Comparison of ENCODE assay signal across 14 cellular contexts in genomic region chr12:77299910-77300772, GRCh38.
A peak's percentile ranks its signal among the peaks of the same experiment; 100 is the strongest.
DNase-seq lines count a peak whose midpoint lies in the region; ATAC-seq and TF ChIP-seq lines count a peak whose summit lies in the region.
"Had no signal": no experiment of that assay in that cellular context is flagged by ENCODE, and none has a peak within 500 bp of the region (broad histone marks: within the 10 kb centered on the region; RNA-seq: fewer than 3 reads in every experiment).

No MANE protein-coding gene starts in this region.

- no peaks in the 10 kb centered on the region for H3K9me3 Mint-ChIP-seq in activated CD4-positive, alpha-beta T cell treated with anti-CD3 and anti-CD28 coated beads for 36 hours (ENCODE audit: low read depth)
- H3K9me3 Mint-ChIP-seq in activated CD4-positive, alpha-beta T cell treated with anti-CD3 and anti-CD28 coated beads, Interleukin-2, amount 10 ng/mL, durations not matched to agents 7 days and 5 days: no peaks in the 10 kb centered on the region

- H3K4me3 ChIP-seq in SK-N-SH (ENCODE audit: low read depth in 2 of 2, low read length in 1 of 2) (no peak overlapping the region), fibroblast of mammary gland (ENCODE audit: control insufficient read depth, low read depth, low read length) (no peak overlapping the region), smooth muscle cell (no peak overlapping the region)
- H3K4me3 ChIP-seq: SK-N-MC had no signal

- peak overlapping the region; percentile 37; the same call in 1 of the 2 replicates for H3K4me2 ChIP-seq in SK-N-SH
- H3K4me2 ChIP-seq in smooth muscle cell: peak overlapping the region; percentile 28

- H3K36me3 Mint-ChIP-seq in activated CD4-positive, alpha-beta T cell treated with anti-CD3 and anti-CD28 coated beads for 36 hours (ENCODE audit: low read depth): no peaks in the 10 kb centered on the region
- H3K36me3 Mint-ChIP-seq in activated CD4-positive, alpha-beta T cell treated with anti-CD3 and anti-CD28 coated beads, Interleukin-2, amount 10 ng/mL, durations not matched to agents 7 days and 5 days (ENCODE audit: low read depth): no peaks in the 10 kb centered on the region
- H3K36me3 Mint-ChIP-seq: naive thymus-derived CD8-positive, alpha-beta T cell had no signal

- H3K4me3 Mint-ChIP-seq in activated CD4-positive, alpha-beta T cell treated with anti-CD3 and anti-CD28 coated beads for 36 hours: no peak overlapping the region
- no peak overlapping the region for H3K4me3 Mint-ChIP-seq in activated CD4-positive, alpha-beta T cell treated with anti-CD3 and anti-CD28 coated beads, Interleukin-2, amount 10 ng/mL, durations not matched to agents 7 days and 5 days
- H3K4me3 Mint-ChIP-seq: naive thymus-derived CD8-positive, alpha-beta T cell had no signal

- WGBS in SK-N-SH (ENCODE audit: low lambda C conversion rate): 31% methylated on average over 4 of the region's 4 CpGs
- 83% methylated on average over 4 of the region's 4 CpGs for WGBS in smooth muscle cell (ENCODE audit: low lambda C conversion rate)

- H4K20me1 ChIP-seq in SK-N-SH (ENCODE audit: insufficient read depth) (no peaks in the 10 kb centered on the region), smooth muscle cell (ENCODE audit: low read depth) (no peaks in the 10 kb centered on the region)

- peaks cover 20% of the 10 kb centered on the region for H3F3A ChIP-seq in SK-N-SH (replicated peaks; ENCODE audit: insufficient read depth)
- H3F3A ChIP-seq in smooth muscle cell (ENCODE audit: low read depth): no peaks in the 10 kb centered on the region

- H3K9me2 ChIP-seq in SK-N-SH: no peaks in the 10 kb centered on the region

- H3K27ac ChIP-seq in SK-N-SH (ENCODE audit: low read depth in 2 of 2, low read length in 1 of 2) (peak overlapping the region; percentile 68 to 84; a peak in 3 of 4 replicates), smooth muscle cell (ENCODE audit: low read depth) (peak overlapping the region; percentile 32)
- H3K27ac ChIP-seq: SK-N-MC had no signal

- H3K9ac ChIP-seq in SK-N-SH (peak overlapping the region; percentile 31; the same call in 1 of the 2 replicates), smooth muscle cell (ENCODE audit: low read depth) (no peak overlapping the region)

- H3K79me2 ChIP-seq in SK-N-SH (ENCODE audit: insufficient read depth) (no peaks in the 10 kb centered on the region), smooth muscle cell (ENCODE audit: low read depth) (no peaks in the 10 kb centered on the region)

- H3K4me1 ChIP-seq in SK-N-SH (ENCODE audit: control insufficient read depth in 1 of 2, insufficient read depth in 2 of 2, low read depth in 1 of 2, low read length in 1 of 2) (no peaks in the 10 kb centered on the region; a peak in 1 of 4 replicates), smooth muscle cell (ENCODE audit: low read depth) (no peaks in the 10 kb centered on the region)

- DNase-seq in activated CD4-positive, alpha-beta T cell treated with anti-CD3 and anti-CD28 coated beads for 36 hours: no peak
- no peak for DNase-seq in activated CD4-positive, alpha-beta T cell treated with anti-CD3 and anti-CD28 coated beads, Interleukin-2, amount 10 ng/mL, durations not matched to agents 7 days and 5 days
- DNase-seq in SK-N-SH (no peak), fibroblast of mammary gland (ENCODE audit: low read depth) (peak; percentile 88), smooth muscle cell (lab: John Stamatoyannopoulos, UW; ENCODE audit: unreplicated experiment) (no peak), NCI-H1092 treated with DMSO at 0.1 percent for 48 hours (lab: John Stamatoyannopoulos, UW) (no peak), cardiac septum (ENCODE audit: low spot score) (no peak)
- DNase-seq: activated T-cell treated with anti-CD3 and anti-CD28 coated beads, Interleukin-2, amount 50 U/mL, for 1 hour; naive thymus-derived CD8-positive, alpha-beta T cell; NCI-H1417; NCI-H524 treated with DMSO at 0.1 percent for 48 hours; stimulated activated CD4-positive, alpha-beta T cell treated with anti-CD3 and anti-CD28 coated beads, Interleukin-12 subunit alpha, Interleukin-12 subunit beta, amount 100 ng/mL, for 4 hours had no signal

- CTCF ChIA-PET in activated CD4-positive, alpha-beta T cell treated with anti-CD3 and anti-CD28 coated beads for 36 hours (lab: Charles Lee): no interaction called here
- CTCF ChIA-PET in activated CD4-positive, alpha-beta T cell treated with anti-CD3 and anti-CD28 coated beads, Interleukin-2, amount 10 ng/mL, durations not matched to agents 7 days and 5 days (lab: Charles Lee): no interaction called here
- CTCF ChIA-PET in SK-N-SH (lab: Yijun Ruan, JAX): interaction anchor here (0.8 to 1.8 kb wide), 2 partner anchors 14 to 114 kb away, joined by 3 to 6 read pairs; no protein-coding TSS in a partner anchor

- intact Hi-C loops in activated CD4-positive, alpha-beta T cell treated with anti-CD3 and anti-CD28 coated beads for 36 hours (cut with DNase I, micrococcal nuclease): no loop called here
- intact Hi-C loops in cardiac septum (cut with DNase I): no loop called here

- H2AFZ ChIP-seq in SK-N-SH (ENCODE audit: low read depth): peak overlapping the region; percentile 49; the same call in 1 of the 2 replicates
- H2AFZ ChIP-seq in smooth muscle cell (ENCODE audit: low read depth): no peak overlapping the region

- POLR2A ChIA-PET in activated CD4-positive, alpha-beta T cell treated with anti-CD3 and anti-CD28 coated beads for 36 hours (lab: Charles Lee): no interaction called here
- POLR2A ChIA-PET in activated CD4-positive, alpha-beta T cell treated with anti-CD3 and anti-CD28 coated beads, Interleukin-2, amount 10 ng/mL, durations not matched to agents 7 days and 5 days (lab: Charles Lee): no interaction called here
- POLR2A ChIA-PET in SK-N-SH (lab: Yijun Ruan, JAX): no interaction called here

- TF ChIP-seq CTCF in SK-N-SH (IDR thresholded peaks at IDR 0.05) (no peak), fibroblast of mammary gland (conservative IDR thresholded peaks at IDR 0.05; ENCODE audit: control insufficient read depth, insufficient read depth, low read depth, low read length) (no peak), smooth muscle cell (IDR thresholded peaks at IDR 0.05; ENCODE audit: borderline replicate concordance, insufficient read depth, poor library complexity, severe bottlenecking) (no peak)

- H3K27ac Mint-ChIP-seq in activated CD4-positive, alpha-beta T cell treated with anti-CD3 and anti-CD28 coated beads for 36 hours: no peak overlapping the region
- H3K27ac Mint-ChIP-seq in activated CD4-positive, alpha-beta T cell treated with anti-CD3 and anti-CD28 coated beads, Interleukin-2, amount 10 ng/mL, durations not matched to agents 7 days and 5 days: no peak overlapping the region
- H3K27ac Mint-ChIP-seq: naive thymus-derived CD8-positive, alpha-beta T cell had no signal

- H3K9me3 ChIP-seq in SK-N-SH (no peaks in the 10 kb centered on the region), smooth muscle cell (replicated peaks; ENCODE audit: low read depth) (no peaks in the 10 kb centered on the region)

- peak; percentile 60 to 99 for TF ChIP-seq EP300 in SK-N-SH (IDR thresholded peaks at IDR 0.05; ENCODE audit: borderline replicate concordance in 1 of 2, low read depth in 1 of 2, low read length in 1 of 2)

- H3K27me3 Mint-ChIP-seq in activated CD4-positive, alpha-beta T cell treated with anti-CD3 and anti-CD28 coated beads for 36 hours: no peaks in the 10 kb centered on the region
- no peaks in the 10 kb centered on the region for H3K27me3 Mint-ChIP-seq in activated CD4-positive, alpha-beta T cell treated with anti-CD3 and anti-CD28 coated beads, Interleukin-2, amount 10 ng/mL, durations not matched to agents 7 days and 5 days

- H3K4me1 Mint-ChIP-seq in activated CD4-positive, alpha-beta T cell treated with anti-CD3 and anti-CD28 coated beads for 36 hours: no peaks in the 10 kb centered on the region
- no peaks in the 10 kb centered on the region for H3K4me1 Mint-ChIP-seq in activated CD4-positive, alpha-beta T cell treated with anti-CD3 and anti-CD28 coated beads, Interleukin-2, amount 10 ng/mL, durations not matched to agents 7 days and 5 days
- H3K4me1 Mint-ChIP-seq: naive thymus-derived CD8-positive, alpha-beta T cell had no signal

- TF ChIP-seq RAD21 in SK-N-SH (IDR thresholded peaks at IDR 0.05; ENCODE audit: low read length): no peak

- peak; percentile 55 for ATAC-seq in activated CD4-positive, alpha-beta T cell treated with anti-CD3 and anti-CD28 coated beads for 36 hours
- no peak for ATAC-seq in GM18520 (IDR thresholded peaks at IDR 0.05; ENCODE audit: unreplicated experiment)
- ATAC-seq: naive thymus-derived CD8-positive, alpha-beta T cell had no signal

- no peaks in the 10 kb centered on the region for H3K27me3 ChIP-seq in SK-N-SH (ENCODE audit: insufficient read depth)
- H3K27me3 ChIP-seq in smooth muscle cell (ENCODE audit: low read depth): no peaks in the 10 kb centered on the region

- H3K36me3 ChIP-seq in SK-N-SH (replicated peaks in 1 of 2; ENCODE audit: control insufficient read depth in 1 of 2, insufficient read depth in 2 of 2, low read length in 1 of 2) (no peaks in the 10 kb centered on the region), smooth muscle cell (ENCODE audit: low read depth) (no peaks in the 10 kb centered on the region)

TF ChIP-seq in SK-N-SH, 30 proteins besides CTCF, POLR2A, EP300 and RAD21 (continues in another document):
- TF ChIP-seq FOXM1 (IDR thresholded peaks at IDR 0.05; ENCODE audit: low read depth) (peak; percentile 92), NFIC (IDR thresholded peaks at IDR 0.05; ENCODE audit: borderline replicate concordance) (peak; percentile 87), GABPA (IDR thresholded peaks at IDR 0.05; ENCODE audit: low read depth) (no peak), RFX5 (IDR thresholded peaks at IDR 0.05; ENCODE audit: low read length) (no peak), FOSL2 (IDR thresholded peaks at IDR 0.05; ENCODE audit: borderline replicate concordance, low read depth) (peak; percentile 100), GATA2 (CRISPR knock-in tag; IDR thresholded peaks at IDR 0.05) (no peak), TEAD4 (IDR thresholded peaks at IDR 0.05; ENCODE audit: borderline replicate concordance, insufficient read depth) (peak; percentile 96), IRF3 (IDR thresholded peaks at IDR 0.05; ENCODE audit: low read depth, low read length) (no peak), TCF12 (IDR thresholded peaks at IDR 0.05) (peak; percentile 97), RCOR1 (IDR thresholded peaks at IDR 0.05; ENCODE audit: low read length) (no peak)
